1 cellular context compared by ENCODE assay signal in genomic region chr6:26537160-26537845, GRCh38.
A peak's percentile ranks its signal among the peaks of the same experiment; 100 is the strongest.
TF ChIP-seq lines count a peak whose summit lies in the region.

No MANE protein-coding gene starts in this region.

TF ChIP-seq in K562, 482 proteins besides CTCF, POLR2A, EP300 and RAD21 (continued from another document and continues in another):
- TF ChIP-seq, protein P1, sequence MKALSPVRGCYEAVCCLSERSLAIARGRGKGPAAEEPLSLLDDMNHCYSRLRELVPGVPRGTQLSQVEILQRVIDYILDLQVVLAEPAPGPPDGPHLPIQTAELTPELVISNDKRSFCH (CRISPR knock-in tag; IDR thresholded peaks at IDR 0.05): no peak
- TF ChIP-seq, protein P1 (tag; IDR thresholded peaks at IDR 0.05): peak; percentile 55
- no peak for TF ChIP-seq ZNF507 (tag; conservative IDR thresholded peaks at IDR 0.05)
- no peak for TF ChIP-seq SIN3B (IDR thresholded peaks at IDR 0.05; ENCODE audit: low read depth)
- no peak for TF ChIP-seq ZNF561 (CRISPR knock-in tag; conservative IDR thresholded peaks at IDR 0.05)
- peak; percentile 4 for TF ChIP-seq ZNF280A (IDR thresholded peaks at IDR 0.05; ENCODE audit: low read depth, partially characterized antibody)
- TF ChIP-seq NFIX (CRISPR knock-in tag; IDR thresholded peaks at IDR 0.05; ENCODE audit: low read depth): no peak
- TF ChIP-seq, protein P2, sequence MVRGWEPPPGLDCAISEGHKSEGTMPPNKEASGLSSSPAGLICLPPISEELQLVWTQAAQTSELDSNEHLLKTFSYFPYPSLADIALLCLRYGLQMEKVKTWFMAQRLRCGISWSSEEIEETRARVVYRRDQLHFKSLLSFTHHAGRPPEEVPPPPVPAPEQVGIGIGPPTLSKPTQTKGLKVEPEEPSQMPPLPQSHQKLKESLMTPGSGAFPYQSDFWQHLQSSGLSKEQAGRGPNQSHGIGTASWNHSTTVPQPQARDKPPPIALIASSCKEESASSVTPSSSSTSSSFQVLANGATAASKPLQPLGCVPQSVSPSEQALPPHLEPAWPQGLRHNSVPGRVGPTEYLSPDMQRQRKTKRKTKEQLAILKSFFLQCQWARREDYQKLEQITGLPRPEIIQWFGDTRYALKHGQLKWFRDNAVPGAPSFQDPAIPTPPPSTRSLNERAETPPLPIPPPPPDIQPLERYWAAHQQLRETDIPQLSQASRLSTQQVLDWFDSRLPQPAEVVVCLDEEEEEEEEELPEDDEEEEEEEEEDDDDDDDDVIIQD (CRISPR knock-in tag; IDR thresholded peaks at IDR 0.05): no peak
- TF ChIP-seq ZNF354B (CRISPR knock-in tag; IDR thresholded peaks at IDR 0.05): no peak
- TF ChIP-seq ZNF174 (CRISPR knock-in tag; IDR thresholded peaks at IDR 0.05): peak; percentile 75; the same call in 1 of the 2 replicates
- peak; percentile 69 for TF ChIP-seq HDAC2 (IDR thresholded peaks at IDR 0.05)
- no peak for TF ChIP-seq ELF2 (CRISPR knock-in tag; IDR thresholded peaks at IDR 0.05)
- TF ChIP-seq CC2D1A (IDR thresholded peaks at IDR 0.05): no peak
- no peak for TF ChIP-seq ZSCAN32 (CRISPR knock-in tag; IDR thresholded peaks at IDR 0.05)
- no peak for TF ChIP-seq IFI16 (CRISPR knock-in tag; IDR thresholded peaks at IDR 0.05)
- TF ChIP-seq ZBTB8A (IDR thresholded peaks at IDR 0.05; ENCODE audit: partially characterized antibody): peak; percentile 74
- TF ChIP-seq HLTF (IDR thresholded peaks at IDR 0.05): peak; percentile 74
- TF ChIP-seq SMARCB1 (IDR thresholded peaks at IDR 0.05; ENCODE audit: insufficient read length, low read depth): no peak
- TF ChIP-seq RFX5 (IDR thresholded peaks at IDR 0.05; ENCODE audit: low read depth, low read length): peak; percentile 81; the same call in 1 of the 2 replicates
- no peak for TF ChIP-seq ZNF23 (CRISPR knock-in tag; IDR thresholded peaks at IDR 0.05)
- TF ChIP-seq PTBP1 (IDR thresholded peaks at IDR 0.05; ENCODE audit: low read depth, low read length): no peak
- TF ChIP-seq RBM22 (IDR thresholded peaks at IDR 0.05; ENCODE audit: low read depth, low read length, poor library complexity, severe bottlenecking): no peak
- peak; percentile 74 for TF ChIP-seq BDP1 (IDR thresholded peaks at IDR 0.05; ENCODE audit: insufficient read depth, insufficient read length)
- peak; percentile 86 for TF ChIP-seq SOX6 (IDR thresholded peaks at IDR 0.05)
- peak; percentile 94; the same call in 1 of the 2 replicates for TF ChIP-seq HMGXB4 (CRISPR knock-in tag; IDR thresholded peaks at IDR 0.05)
- no peak for TF ChIP-seq CHCHD3 (CRISPR knock-in tag; IDR thresholded peaks at IDR 0.05)
- TF ChIP-seq MXI1 (IDR thresholded peaks at IDR 0.05; ENCODE audit: low read depth, low read length): peak; percentile 91; the same call in 1 of the 2 replicates
- TF ChIP-seq, protein P3, sequence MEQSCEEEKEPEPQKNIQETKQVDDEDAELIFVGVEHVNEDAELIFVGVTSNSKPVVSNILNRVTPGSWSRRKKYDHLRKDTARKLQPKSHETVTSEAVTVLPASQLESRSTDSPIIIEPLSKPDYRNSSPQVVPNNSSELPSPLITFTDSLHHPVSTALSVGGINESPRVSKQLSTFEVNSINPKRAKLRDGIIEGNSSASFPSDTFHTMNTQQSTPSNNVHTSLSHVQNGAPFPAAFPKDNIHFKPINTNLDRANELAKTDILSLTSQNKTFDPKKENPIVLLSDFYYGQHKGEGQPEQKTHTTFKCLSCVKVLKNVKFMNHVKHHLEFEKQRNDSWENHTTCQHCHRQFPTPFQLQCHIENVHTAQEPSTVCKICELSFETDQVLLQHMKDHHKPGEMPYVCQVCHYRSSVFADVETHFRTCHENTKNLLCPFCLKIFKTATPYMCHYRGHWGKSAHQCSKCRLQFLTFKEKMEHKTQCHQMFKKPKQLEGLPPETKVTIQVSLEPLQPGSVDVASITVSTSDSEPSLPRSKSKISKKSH (CRISPR knock-in tag; IDR thresholded peaks at IDR 0.05): no peak
- TF ChIP-seq ZBTB1 (CRISPR knock-in tag; IDR thresholded peaks at IDR 0.05; ENCODE audit: borderline replicate concordance, low read depth): no peak
- TF ChIP-seq, protein P4, sequence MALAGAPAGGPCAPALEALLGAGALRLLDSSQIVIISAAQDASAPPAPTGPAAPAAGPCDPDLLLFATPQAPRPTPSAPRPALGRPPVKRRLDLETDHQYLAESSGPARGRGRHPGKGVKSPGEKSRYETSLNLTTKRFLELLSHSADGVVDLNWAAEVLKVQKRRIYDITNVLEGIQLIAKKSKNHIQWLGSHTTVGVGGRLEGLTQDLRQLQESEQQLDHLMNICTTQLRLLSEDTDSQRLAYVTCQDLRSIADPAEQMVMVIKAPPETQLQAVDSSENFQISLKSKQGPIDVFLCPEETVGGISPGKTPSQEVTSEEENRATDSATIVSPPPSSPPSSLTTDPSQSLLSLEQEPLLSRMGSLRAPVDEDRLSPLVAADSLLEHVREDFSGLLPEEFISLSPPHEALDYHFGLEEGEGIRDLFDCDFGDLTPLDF (CRISPR knock-in tag; IDR thresholded peaks at IDR 0.05): no peak; the same call in none of the 2 replicates
- TF ChIP-seq MCM3 (IDR thresholded peaks at IDR 0.05): no peak
- TF ChIP-seq TAF7 (tag; IDR thresholded peaks at IDR 0.05): no peak; the same call in 1 of the 2 replicates
- TF ChIP-seq, protein P5, sequence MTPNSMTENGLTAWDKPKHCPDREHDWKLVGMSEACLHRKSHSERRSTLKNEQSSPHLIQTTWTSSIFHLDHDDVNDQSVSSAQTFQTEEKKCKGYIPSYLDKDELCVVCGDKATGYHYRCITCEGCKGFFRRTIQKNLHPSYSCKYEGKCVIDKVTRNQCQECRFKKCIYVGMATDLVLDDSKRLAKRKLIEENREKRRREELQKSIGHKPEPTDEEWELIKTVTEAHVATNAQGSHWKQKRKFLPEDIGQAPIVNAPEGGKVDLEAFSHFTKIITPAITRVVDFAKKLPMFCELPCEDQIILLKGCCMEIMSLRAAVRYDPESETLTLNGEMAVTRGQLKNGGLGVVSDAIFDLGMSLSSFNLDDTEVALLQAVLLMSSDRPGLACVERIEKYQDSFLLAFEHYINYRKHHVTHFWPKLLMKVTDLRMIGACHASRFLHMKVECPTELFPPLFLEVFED (CRISPR knock-in tag; conservative IDR thresholded peaks at IDR 0.05): peak; percentile 9; the same call in 1 of the 2 replicates
- TF ChIP-seq MTA3 (IDR thresholded peaks at IDR 0.05; ENCODE audit: borderline replicate concordance): peak; percentile 96
- TF ChIP-seq FOXO4 (CRISPR knock-in tag; IDR thresholded peaks at IDR 0.05): no peak; the same call in 1 of the 2 replicates
- TF ChIP-seq UBTF (IDR thresholded peaks at IDR 0.05; ENCODE audit: borderline replicate concordance in 1 of 2, low read depth in 2 of 2, low read length in 2 of 2): peak; percentile 72 to 86; a peak in 2 of 4 replicates
- TF ChIP-seq ATF2 (CRISPR knock-in tag; IDR thresholded peaks at IDR 0.05): no peak
- no peak; the same call in 1 of the 2 replicates for TF ChIP-seq FOXM1 (IDR thresholded peaks at IDR 0.05; ENCODE audit: low read depth)
- TF ChIP-seq FOXM1 (CRISPR knock-in tag; IDR thresholded peaks at IDR 0.05; ENCODE audit: low read depth): no peak
- peak; percentile 88 for TF ChIP-seq RNF2 (IDR thresholded peaks at IDR 0.05)
- TF ChIP-seq HDAC8 (tag; IDR thresholded peaks at IDR 0.05): peak; percentile 55; the same call in 1 of the 2 replicates
- TF ChIP-seq MEF2A (IDR thresholded peaks at IDR 0.05; ENCODE audit: control insufficient read depth, low read depth, low read length): no peak
- TF ChIP-seq MAFK (IDR thresholded peaks at IDR 0.05; ENCODE audit: low read length): peak; percentile 38; the same call in 1 of the 2 replicates
- TF ChIP-seq ATF1 (CRISPR knock-in tag; IDR thresholded peaks at IDR 0.05): no peak
- TF ChIP-seq ATF1 (tag; IDR thresholded peaks at IDR 0.05): peak; percentile 83
- TF ChIP-seq KLF1 (tag; IDR thresholded peaks at IDR 0.05): 0 out of 2 replicates have a peak, but pooled peaks have one; percentile 21
- TF ChIP-seq ELK3 (CRISPR knock-in tag; IDR thresholded peaks at IDR 0.05): no peak
- TF ChIP-seq ZNF24 (IDR thresholded peaks at IDR 0.05): peak; percentile 92
- TF ChIP-seq ARID3A (IDR thresholded peaks at IDR 0.05; ENCODE audit: borderline replicate concordance, low read depth, low read length): peak; percentile 82; the same call in 1 of the 2 replicates
- TF ChIP-seq HNRNPLL (IDR thresholded peaks at IDR 0.05; ENCODE audit: low read depth, low read length, poor library complexity, severe bottlenecking): peak; percentile 93
- TF ChIP-seq ZC3H8 (IDR thresholded peaks at IDR 0.05): no peak
